In genomic region chr13:23901365-23901764, GRCh38 we compare ENCODE assay signal across 19 cellular contexts. TPM values are rescaled to one million over a fixed set of nuclear protein-coding genes. Genes with fewer than 3 reads are reported as not detected.
A peak's percentile ranks its signal among the peaks of the same experiment; 100 is the strongest.
DNase-seq lines count a peak whose midpoint lies in the region; ATAC-seq and TF ChIP-seq lines count a peak whose summit lies in the region.
"Had no signal": no experiment of that assay in that cellular context is flagged by ENCODE, and none has a peak within 500 bp of the region (broad histone marks: within the 10 kb centered on the region; RNA-seq: fewer than 3 reads in every experiment).

No MANE protein-coding gene starts in this region.

- H3K4me3 ChIP-seq in PC-9 (no peak overlapping the region), fibroblast of lung (replicated peaks in 1 of 4; ENCODE audit: control extremely low read depth in 1 of 4, insufficient read depth in 1 of 4, low read depth in 3 of 4, low read length in 4 of 4) (no peak overlapping the region), body of pancreas (no peak overlapping the region)

- no peaks in the 10 kb centered on the region for H3K36me3 Mint-ChIP-seq in natural killer cell treated with Interleukin-12 subunit alpha and Interleukin-12 subunit beta and Interleukin-15 and Interleukin-18, amount 100 ng/mL, for 72 hours
- H3K36me3 Mint-ChIP-seq in natural killer cell = no peaks in the 10 kb centered on the region

- no peak overlapping the region for H3K27ac Mint-ChIP-seq in natural killer cell treated with Interleukin-12 subunit alpha and Interleukin-12 subunit beta and Interleukin-15 and Interleukin-18, amount 100 ng/mL, for 72 hours
- no peak overlapping the region for H3K27ac Mint-ChIP-seq in natural killer cell
- H3K27ac Mint-ChIP-seq: activated T-helper 17 cell treated with anti-CD3 and anti-CD28 coated beads, Interleukin-2, amount 50 U/mL, for 72 hours had no signal

- H3K79me2 ChIP-seq in PC-9 (ENCODE audit: low read depth) = no peaks in the 10 kb centered on the region
- no peaks in the 10 kb centered on the region for H3K79me2 ChIP-seq in fibroblast of lung (ENCODE audit: control insufficient read depth, insufficient read depth, low read length)

- CTCF ChIA-PET in PC-9 (lab: Charles Lee) = interaction anchor here (0.6 kb wide), 1 partner anchor 881 kb away, joined by 3 read pairs; no protein-coding TSS in a partner anchor

- H3K4me1 Mint-ChIP-seq in natural killer cell treated with Interleukin-12 subunit alpha and Interleukin-12 subunit beta and Interleukin-15 and Interleukin-18, amount 100 ng/mL, for 72 hours (ENCODE audit: low read depth in 2 of 2) = peaks cover 0 to 3% of the 10 kb centered on the region in 2 donors
- peaks cover 0 to 5% of the 10 kb centered on the region in 2 donors for H3K4me1 Mint-ChIP-seq in natural killer cell
- H3K4me1 Mint-ChIP-seq: activated T-helper 17 cell treated with anti-CD3 and anti-CD28 coated beads, Interleukin-2, amount 50 U/mL, for 72 hours had no signal

- H4K20me1 ChIP-seq in PC-9 (ENCODE audit: insufficient read depth) = 0 out of 2 replicates have a peak, but pooled peaks cover 5% of the 10 kb centered on the region
- H4K20me1 ChIP-seq in fibroblast of lung (ENCODE audit: control insufficient read depth, extremely low read depth, insufficient read depth, low read length) = no peaks in the 10 kb centered on the region

- intact Hi-C loops in natural killer cell (cut with micrococcal nuclease) = no loop called here
- intact Hi-C loops in PC-9 (cut with micrococcal nuclease; ENCODE audit: unreplicated experiment) = no loop called here
- intact Hi-C loops in body of pancreas (cut with DNase I) = no loop called here

- no peak for DNase-seq in natural killer cell treated with Interleukin-12 subunit alpha and Interleukin-12 subunit beta and Interleukin-15 and Interleukin-18, amount 100 ng/mL, for 72 hours (ENCODE audit: low spot score)
- DNase-seq in natural killer cell = no peak
- DNase-seq in PC-9 = peak in 1 of 2 experiments; percentile 64
- peak; percentile 18 to 55 for DNase-seq in fibroblast of lung (ENCODE audit: low read depth in 2 of 2)
- no peak for DNase-seq in NCI-H2227 (lab: John Stamatoyannopoulos, UW; ENCODE audit: unreplicated experiment)
- no peak for DNase-seq in cerebellar cortex (ENCODE audit: low spot score)
- no peak for DNase-seq in DMS79 treated with DMSO at 0.1 percent for 48 hours (lab: John Stamatoyannopoulos, UW)
- no peak for DNase-seq in body of pancreas
- DNase-seq: amygdala, left ventricle myocardium superior, NCI-H1436, NCI-H2227 treated with DMSO at 0.1 percent for 48 hours, occipital lobe, substantia nigra, SW 1271 had no signal

- no peaks in the 10 kb centered on the region for H3F3A ChIP-seq in PC-9 (ENCODE audit: insufficient read depth, low read depth)

- 76 to 83% methylated on average over 4 of the region's 4 CpGs for WGBS in body of pancreas, 2 donors

- no peaks in the 10 kb centered on the region for H3K9me2 ChIP-seq in PC-9 (ENCODE audit: insufficient read depth)

- POLR2A ChIA-PET in PC-9 (lab: Charles Lee; ENCODE audit: unreplicated experiment) = no interaction called here

- peaks cover 12% of the 10 kb centered on the region for H3K4me1 ChIP-seq in PC-9 (replicated peaks; ENCODE audit: insufficient read depth)
- H3K4me1 ChIP-seq in fibroblast of lung (ENCODE audit: control insufficient read depth, extremely low read depth, insufficient read depth, low read length) = peaks cover 18% of the 10 kb centered on the region
- peaks cover 9% of the 10 kb centered on the region for H3K4me1 ChIP-seq in body of pancreas

- TF ChIP-seq CTCF in natural killer cell (IDR thresholded peaks at IDR 0.05) (no peak), PC-9 (conservative IDR thresholded peaks at IDR 0.05) (no peak), fibroblast of lung (conservative IDR thresholded peaks at IDR 0.05 in 1 of 2, IDR thresholded peaks at IDR 0.05 in 1 of 2; ENCODE audit: low read depth in 1 of 2, low read length in 2 of 2) (no peak), body of pancreas (IDR thresholded peaks at IDR 0.05) (no peak)

- no peak overlapping the region for H3K9ac ChIP-seq in fibroblast of lung (ENCODE audit: insufficient read depth, low read length)

- BruUV-seq in PC-9 (replicated peaks; lab: Mats Ljungman, UMichigan) = no TSS peak

- H2AFZ ChIP-seq in PC-9 = no peak overlapping the region
- H2AFZ ChIP-seq in fibroblast of lung (ENCODE audit: low read length) = no peak overlapping the region

- no peaks in the 10 kb centered on the region for H3K9me3 Mint-ChIP-seq in natural killer cell treated with Interleukin-12 subunit alpha and Interleukin-12 subunit beta and Interleukin-15 and Interleukin-18, amount 100 ng/mL, for 72 hours
- no peaks in the 10 kb centered on the region for H3K9me3 Mint-ChIP-seq in natural killer cell
- H3K9me3 Mint-ChIP-seq: activated T-helper 17 cell treated with anti-CD3 and anti-CD28 coated beads, Interleukin-2, amount 50 U/mL, for 72 hours had no signal

- H3K27me3 ChIP-seq in PC-9 (ENCODE audit: insufficient read depth, low read depth) (no peaks in the 10 kb centered on the region), fibroblast of lung (ENCODE audit: control insufficient read depth, insufficient read depth, low read length) (no peaks in the 10 kb centered on the region), body of pancreas (peaks cover 0 to 12% of the 10 kb centered on the region in 2 donors)

- no peak overlapping the region for H3K27ac ChIP-seq in PC-9
- H3K27ac ChIP-seq in fibroblast of lung (ENCODE audit: insufficient read depth, low read length) = no peak overlapping the region
- no peak overlapping the region for H3K27ac ChIP-seq in body of pancreas

- H3K27me3 Mint-ChIP-seq in natural killer cell treated with Interleukin-12 subunit alpha and Interleukin-12 subunit beta and Interleukin-15 and Interleukin-18, amount 100 ng/mL, for 72 hours = peaks cover 23 to 26% of the 10 kb centered on the region in 2 donors
- peaks cover 25 to 51% of the 10 kb centered on the region in 2 donors for H3K27me3 Mint-ChIP-seq in natural killer cell (ENCODE audit: low read depth in 2 of 2)

- H3K36me3 ChIP-seq in PC-9 (ENCODE audit: low read depth) (no peaks in the 10 kb centered on the region), fibroblast of lung (ENCODE audit: control insufficient read depth, insufficient read depth, low read length) (no peaks in the 10 kb centered on the region), body of pancreas (replicated peaks in 1 of 2; ENCODE audit: insufficient read depth in 1 of 2, low read depth in 2 of 2) (no peaks in the 10 kb centered on the region)

- ATAC-seq in natural killer cell treated with Interleukin-12 subunit alpha and Interleukin-12 subunit beta and Interleukin-15 and Interleukin-18, amount 100 ng/mL, for 72 hours = peak; percentile 13 to 57
- no peak for ATAC-seq in natural killer cell
- ATAC-seq in body of pancreas = no peak
- ATAC-seq: activated T-helper 17 cell treated with anti-CD3 and anti-CD28 coated beads, Interleukin-2, amount 50 U/mL, for 72 hours; sciatic nerve had no signal

- no peak for TF ChIP-seq POLR2A in body of pancreas (IDR thresholded peaks at IDR 0.05)

- H3K9me3 ChIP-seq in PC-9 (ENCODE audit: insufficient read depth, low read depth) (no peaks in the 10 kb centered on the region), fibroblast of lung (ENCODE audit: control insufficient read depth, insufficient read depth, low read depth, low read length) (no peaks in the 10 kb centered on the region), body of pancreas (no peaks in the 10 kb centered on the region)

- H3K4me2 ChIP-seq in PC-9 (peak overlapping the region; percentile 30), fibroblast of lung (ENCODE audit: extremely low read depth, insufficient read depth, low read length) (no peak overlapping the region)

- no peak overlapping the region for H3K4me3 Mint-ChIP-seq in natural killer cell treated with Interleukin-12 subunit alpha and Interleukin-12 subunit beta and Interleukin-15 and Interleukin-18, amount 100 ng/mL, for 72 hours
- no peak overlapping the region for H3K4me3 Mint-ChIP-seq in natural killer cell
- H3K4me3 Mint-ChIP-seq: activated T-helper 17 cell treated with anti-CD3 and anti-CD28 coated beads, Interleukin-2, amount 50 U/mL, for 72 hours had no signal

RNA-seq across cellular contexts. Expression of gene C1QTNF9B, which starts 4.1 kb away (rescaled TPM):
- total RNA-seq in natural killer cell treated with Interleukin-12 subunit alpha and Interleukin-12 subunit beta and Interleukin-15 and Interleukin-18, amount 100 ng/mL, for 72 hours = not detected
- not detected for total RNA-seq in natural killer cell
- not detected in 2 replicates for total RNA-seq in PC-9 (2021)
- 0.51 and 0.83 TPM in 2 replicates for total RNA-seq in fibroblast of lung
- polyA plus RNA-seq in fibroblast of lung = 0.96 and 1.1 TPM in 2 replicates
- 0.83 and 0.91 TPM in 2 replicates for polyA plus RNA-seq in fibroblast of lung (2012)
- polyA minus RNA-seq in fibroblast of lung (ENCODE audit: low replicate concordance) = not detected in 2 replicates
- total RNA-seq in body of pancreas = not detected
- total RNA-seq: activated T-helper 17 cell treated with anti-CD3 and anti-CD28 coated beads, Interleukin-2, amount 50 U/mL, for 72 hours; H1; mucosa of gallbladder; occipital lobe had no signal

RNA-seq across cellular contexts. Expression of gene MIPEP, which starts 12.2 kb away (rescaled TPM):
- total RNA-seq in natural killer cell treated with Interleukin-12 subunit alpha and Interleukin-12 subunit beta and Interleukin-15 and Interleukin-18, amount 100 ng/mL, for 72 hours = 10 to 100 TPM; 12.1 to 14.5 TPM
- total RNA-seq in natural killer cell (10 to 100 TPM in 1 of 3 donors, 1 to 10 TPM in 2; 9.7 to 10.1 (median 9.7) TPM), PC-9 (2021) (18.6 and 22.9 TPM in 2 replicates), fibroblast of lung (71.1 and 92.5 TPM in 2 replicates), body of pancreas (10 to 100 TPM in 1 of 2 donors, 1 to 10 TPM in 1; 7.8 to 14.8 TPM)
- polyA plus RNA-seq in fibroblast of lung = 71.1 and 90.0 TPM in 2 replicates
- 83.8 and 96.4 TPM in 2 replicates for polyA plus RNA-seq in fibroblast of lung (2012)
- 19.4 and 33.1 TPM in 2 replicates for polyA minus RNA-seq in fibroblast of lung (ENCODE audit: low replicate concordance)

Comparison
In these comparisons a context has a peak if more than half of its experiments do, and no peak if none do; other contexts are left out.
1. ATAC-seq: peak in natural killer cell treated with Interleukin-12 subunit alpha and Interleukin-12 subunit beta and Interleukin-15 and Interleukin-18, amount 100 ng/mL, for 72 hours (2 of 2); none in natural killer cell (0 of 3) and body of pancreas (single experiment).
2. DNase-seq: peak in fibroblast of lung (2 of 2); none in natural killer cell treated with Interleukin-12 subunit alpha and Interleukin-12 subunit beta and Interleukin-15 and Interleukin-18, amount 100 ng/mL, for 72 hours (single experiment), natural killer cell (single experiment), NCI-H2227 (single experiment), cerebellar cortex (single experiment), DMS79 treated with DMSO at 0.1 percent for 48 hours (single experiment) and body of pancreas (0 of 4).